1 cellular context compared by ENCODE assay signal in the genomic region with DNA sequence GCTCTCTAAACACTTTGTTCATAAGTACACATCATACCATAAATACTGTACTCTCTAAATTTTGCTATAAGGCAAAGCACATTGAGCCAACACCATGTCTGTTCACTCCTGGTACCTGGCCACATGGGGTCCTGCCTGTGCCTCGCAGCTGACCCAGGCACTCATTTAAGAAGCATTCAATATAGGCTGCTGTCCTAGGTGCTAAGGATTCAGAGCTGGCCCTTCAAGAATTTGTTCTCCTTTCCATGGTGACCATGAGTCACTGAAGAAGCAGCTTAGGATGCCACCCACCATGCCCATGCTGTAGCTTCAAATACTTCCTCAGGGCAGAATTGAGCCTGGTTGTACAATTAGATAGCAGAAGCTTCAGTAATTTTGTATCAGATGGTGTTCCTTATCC.
TF ChIP-seq lines count a peak whose summit lies in the region.

No MANE protein-coding gene starts in this region.

TF ChIP-seq in GM23338, 12 proteins besides CTCF, POLR2A, EP300 and RAD21:
- TF ChIP-seq, protein P1, sequence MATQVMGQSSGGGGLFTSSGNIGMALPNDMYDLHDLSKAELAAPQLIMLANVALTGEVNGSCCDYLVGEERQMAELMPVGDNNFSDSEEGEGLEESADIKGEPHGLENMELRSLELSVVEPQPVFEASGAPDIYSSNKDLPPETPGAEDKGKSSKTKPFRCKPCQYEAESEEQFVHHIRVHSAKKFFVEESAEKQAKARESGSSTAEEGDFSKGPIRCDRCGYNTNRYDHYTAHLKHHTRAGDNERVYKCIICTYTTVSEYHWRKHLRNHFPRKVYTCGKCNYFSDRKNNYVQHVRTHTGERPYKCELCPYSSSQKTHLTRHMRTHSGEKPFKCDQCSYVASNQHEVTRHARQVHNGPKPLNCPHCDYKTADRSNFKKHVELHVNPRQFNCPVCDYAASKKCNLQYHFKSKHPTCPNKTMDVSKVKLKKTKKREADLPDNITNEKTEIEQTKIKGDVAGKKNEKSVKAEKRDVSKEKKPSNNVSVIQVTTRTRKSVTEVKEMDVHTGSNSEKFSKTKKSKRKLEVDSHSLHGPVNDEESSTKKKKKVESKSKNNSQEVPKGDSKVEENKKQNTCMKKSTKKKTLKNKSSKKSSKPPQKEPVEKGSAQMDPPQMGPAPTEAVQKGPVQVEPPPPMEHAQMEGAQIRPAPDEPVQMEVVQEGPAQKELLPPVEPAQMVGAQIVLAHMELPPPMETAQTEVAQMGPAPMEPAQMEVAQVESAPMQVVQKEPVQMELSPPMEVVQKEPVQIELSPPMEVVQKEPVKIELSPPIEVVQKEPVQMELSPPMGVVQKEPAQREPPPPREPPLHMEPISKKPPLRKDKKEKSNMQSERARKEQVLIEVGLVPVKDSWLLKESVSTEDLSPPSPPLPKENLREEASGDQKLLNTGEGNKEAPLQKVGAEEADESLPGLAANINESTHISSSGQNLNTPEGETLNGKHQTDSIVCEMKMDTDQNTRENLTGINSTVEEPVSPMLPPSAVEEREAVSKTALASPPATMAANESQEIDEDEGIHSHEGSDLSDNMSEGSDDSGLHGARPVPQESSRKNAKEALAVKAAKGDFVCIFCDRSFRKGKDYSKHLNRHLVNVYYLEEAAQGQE (IDR thresholded peaks at IDR 0.05; ENCODE audit: unreplicated experiment), result peak; percentile 74
- TF ChIP-seq CREB1 (CRISPR knock-in tag; IDR thresholded peaks at IDR 0.05; ENCODE audit: low read depth), result no peak
- TF ChIP-seq, protein P2, sequence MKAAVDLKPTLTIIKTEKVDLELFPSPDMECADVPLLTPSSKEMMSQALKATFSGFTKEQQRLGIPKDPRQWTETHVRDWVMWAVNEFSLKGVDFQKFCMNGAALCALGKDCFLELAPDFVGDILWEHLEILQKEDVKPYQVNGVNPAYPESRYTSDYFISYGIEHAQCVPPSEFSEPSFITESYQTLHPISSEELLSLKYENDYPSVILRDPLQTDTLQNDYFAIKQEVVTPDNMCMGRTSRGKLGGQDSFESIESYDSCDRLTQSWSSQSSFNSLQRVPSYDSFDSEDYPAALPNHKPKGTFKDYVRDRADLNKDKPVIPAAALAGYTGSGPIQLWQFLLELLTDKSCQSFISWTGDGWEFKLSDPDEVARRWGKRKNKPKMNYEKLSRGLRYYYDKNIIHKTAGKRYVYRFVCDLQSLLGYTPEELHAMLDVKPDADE (IDR thresholded peaks at IDR 0.05), result no peak
- TF ChIP-seq STAT1 (IDR thresholded peaks at IDR 0.05; ENCODE audit: unreplicated experiment), result no peak
